In the genomic region with DNA sequence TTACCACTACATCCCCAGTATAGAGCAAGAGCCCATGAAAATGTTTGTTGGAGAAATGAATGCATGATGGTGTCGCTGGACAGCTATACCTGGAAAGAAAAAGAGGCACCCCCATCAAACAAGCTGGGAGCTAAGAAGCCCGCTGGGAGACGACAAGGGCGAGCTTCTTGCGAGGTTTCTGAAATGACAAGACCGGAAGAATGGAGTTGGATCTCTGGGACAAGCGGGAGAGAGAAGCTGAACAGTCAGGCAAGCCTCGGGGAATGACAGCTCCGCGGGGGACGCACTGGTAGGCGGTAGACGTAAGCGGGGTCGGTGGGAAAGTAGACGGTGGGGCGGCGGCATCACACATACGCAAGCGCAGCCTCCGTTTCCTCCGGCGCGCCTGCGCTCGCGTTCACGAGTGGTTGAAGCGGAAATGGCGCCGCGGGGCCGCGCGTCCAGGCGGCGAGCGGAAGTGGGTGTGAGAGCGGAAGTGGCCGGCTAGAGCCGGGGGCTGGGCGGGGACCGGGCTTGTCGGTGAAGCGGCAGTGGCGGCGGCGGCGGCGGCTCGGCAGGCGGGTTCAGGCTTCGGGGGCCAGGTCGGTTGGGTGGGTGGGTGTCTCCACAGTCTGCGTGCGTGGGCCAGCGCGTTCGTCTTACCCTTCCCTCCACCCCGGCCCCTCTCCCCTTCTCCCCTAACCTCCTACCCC, we compare ENCODE assay signal across 8 cellular contexts.
DNase-seq lines count a peak whose midpoint lies in the region; ATAC-seq lines count a peak whose summit lies in the region.

A gene (plus strand): TSS at position 516 of the 692 bp plus-strand sequence. CDS start 282 bp downstream, outside the sequence.

- no peaks in the 10 kb centered on the region for H3K27me3 ChIP-seq in BLaER1 treated with 17β-estradiol and CSF1 and Interleukin-3, amounts not matched to agents 10 nM and 100 nM

- DNase-seq in NCI-H748 treated with DMSO at 0.1 percent for 48 hours (lab: John Stamatoyannopoulos, UW) (peak; percentile 79), dedifferentiated amniotic fluid mesenchymal stem cell (ENCODE audit: extremely low spot score) (peak; percentile 94), left kidney (ENCODE audit: low read depth, low spot score) (peak; percentile 98)
- peak; percentile 85 to 90 for DNase-seq in activated CD4-positive, alpha-beta T cell treated with anti-CD3 and anti-CD28 coated beads, Interleukin-2, amount 50 U/mL, for 24 hours (ENCODE audit: low read depth in 1 of 2, low spot score in 1 of 2)
- DNase-seq in stimulated activated CD4-positive, alpha-beta T cell treated with anti-CD3 and anti-CD28 coated beads, Interleukin-1b, Interleukin-23, amount 100 ng/mL, for 48 hours, result peak; percentile 93

- H3K4me1 ChIP-seq in BLaER1 treated with 17β-estradiol and CSF1 and Interleukin-3, amounts not matched to agents 10 nM and 100 nM, result peaks cover 36 to 55% (median 44%) of the 10 kb centered on the region in 10 experiments

- H3K4me3 ChIP-seq in BLaER1 treated with 17β-estradiol and CSF1 and Interleukin-3, amounts not matched to agents 10 nM and 100 nM, result peak within 1 kb of the TSS; percentile 90 to 100 (median 96)

- peak within 1 kb of the TSS; percentile 82 to 98 (median 92) for H3K4me2 ChIP-seq in BLaER1 treated with 17β-estradiol and CSF1 and Interleukin-3, amounts not matched to agents 10 nM and 100 nM

- ATAC-seq in GM19351 (IDR thresholded peaks at IDR 0.05; ENCODE audit: unreplicated experiment) (peak; percentile 66), HG03520 (IDR thresholded peaks at IDR 0.05; ENCODE audit: unreplicated experiment) (peak; percentile 59)

- H3K27ac ChIP-seq in BLaER1 treated with 17β-estradiol and CSF1 and Interleukin-3, amounts not matched to agents 10 nM and 100 nM, result peak within 1 kb of the TSS; percentile 92 to 97 (median 95)

- peaks cover 12 to 28% (median 26%) of the 10 kb centered on the region in 11 experiments; a peak in 20 of 22 replicates for H3K36me3 ChIP-seq in BLaER1 treated with 17β-estradiol and CSF1 and Interleukin-3, amounts not matched to agents 10 nM and 100 nM

- H3K9ac ChIP-seq in BLaER1 treated with 17β-estradiol and CSF1 and Interleukin-3, amounts not matched to agents 10 nM and 100 nM, result peak within 1 kb of the TSS; percentile 92 to 98 (median 97)

- H4K20me1 ChIP-seq in BLaER1 treated with 17β-estradiol and CSF1 and Interleukin-3, amounts not matched to agents 10 nM and 100 nM, result peaks cover 28 to 46% (median 42%) of the 10 kb centered on the region in 11 experiments

- no peaks in the 10 kb centered on the region for H3K9me3 ChIP-seq in BLaER1 treated with 17β-estradiol and CSF1 and Interleukin-3, amounts not matched to agents 10 nM and 100 nM (replicated peaks in 1 of 11)

Comparison
In these comparisons a context has a peak if more than half of its experiments do, and no peak if none do; other contexts are left out.
1. Peak in every context shown above with its lines: DNase-seq, ATAC-seq, H3K4me3 ChIP-seq and H3K27ac ChIP-seq.